10 cellular contexts compared by ENCODE assay signal in genomic region chr9:22147818-22148573, GRCh38.
DNase-seq lines count a peak whose midpoint lies in the region; ATAC-seq and TF ChIP-seq lines count a peak whose summit lies in the region.
"Had no signal": no experiment of that assay in that cellular context is flagged by ENCODE, and none has a peak within 500 bp of the region (broad histone marks: within the 10 kb centered on the region; RNA-seq: fewer than 3 reads in every experiment).

No MANE protein-coding gene starts in this region.

- H3K9me2 ChIP-seq in SK-N-SH: no peaks in the 10 kb centered on the region

- no peaks in the 10 kb centered on the region for H4K20me1 ChIP-seq in SK-N-SH (ENCODE audit: insufficient read depth)

- H3F3A ChIP-seq in SK-N-SH (replicated peaks; ENCODE audit: insufficient read depth): peaks cover 6% of the 10 kb centered on the region

- no peak for ATAC-seq in gastrocnemius medialis
- no peak for ATAC-seq in GM21526 (IDR thresholded peaks at IDR 0.05; ENCODE audit: low FRiP score, unreplicated experiment)

- no peak overlapping the region for H3K9ac ChIP-seq in SK-N-SH
- H3K9ac ChIP-seq in skeletal muscle satellite cell (ENCODE audit: low read depth, low read length): peak overlapping the region; percentile 42

- no peak; the same call in 1 of the 2 replicates for TF ChIP-seq CTCF in HEK293 (tag by site-specific recombination; IDR thresholded peaks at IDR 0.05)
- TF ChIP-seq CTCF in SK-N-SH (IDR thresholded peaks at IDR 0.05): no peak
- TF ChIP-seq CTCF in gastrocnemius medialis (IDR thresholded peaks at IDR 0.05 in 4 of 5, conservative IDR thresholded peaks at IDR 0.05 in 1 of 5): no peak

- H3K36me3 ChIP-seq in HEK293 (ENCODE audit: control insufficient read depth in 2 of 2, insufficient read depth in 1 of 2, low read length in 2 of 2) (no peaks in the 10 kb centered on the region), SK-N-SH (replicated peaks in 1 of 2; ENCODE audit: control insufficient read depth in 1 of 2, insufficient read depth in 2 of 2, low read length in 1 of 2) (no peaks in the 10 kb centered on the region), skeletal muscle satellite cell (ENCODE audit: insufficient read depth, low read length) (no peaks in the 10 kb centered on the region), gastrocnemius medialis (no peaks in the 10 kb centered on the region)
- H3K36me3 ChIP-seq: left ventricle myocardium inferior had no signal

- CTCF ChIA-PET in HEK293 (lab: Yijun Ruan, JAX): interaction anchor here (0.6 to 3.8 kb wide), 8 partner anchors 11 to 334 kb away, joined by 3 to 24 read pairs (median 4); no protein-coding TSS in a partner anchor
- CTCF ChIA-PET in SK-N-SH (lab: Yijun Ruan, JAX): interaction anchor here (0.8 to 0.9 kb wide), 2 partner anchors 30 to 85 kb away, joined by 3 read pairs; no protein-coding TSS in a partner anchor

- peak overlapping the region; percentile 18 for H2AFZ ChIP-seq in SK-N-SH (ENCODE audit: low read depth)

- no peak overlapping the region for H3K27ac ChIP-seq in HEK293 (ENCODE audit: extremely low read depth, low read depth, low read length)
- H3K27ac ChIP-seq in SK-N-SH (ENCODE audit: low read depth in 2 of 2, low read length in 1 of 2): peak overlapping the region in 1 of 2 experiments; percentile 58; a peak in 2 of 4 replicates
- H3K27ac ChIP-seq in epithelial cell of prostate: peak overlapping the region; percentile 72
- H3K27ac ChIP-seq in gastrocnemius medialis: no peak overlapping the region
- H3K27ac ChIP-seq: left ventricle myocardium inferior, VCaP had no signal

- H3K4me3 ChIP-seq in HEK293 (ENCODE audit: low read depth, low read length) (no peak overlapping the region), SK-N-SH (ENCODE audit: low read depth in 2 of 2, low read length in 1 of 2) (no peak overlapping the region), skeletal muscle satellite cell (ENCODE audit: low read length) (no peak overlapping the region), gastrocnemius medialis (no peak overlapping the region)
- H3K4me3 ChIP-seq: left ventricle myocardium inferior had no signal

- H3K79me2 ChIP-seq in SK-N-SH (ENCODE audit: insufficient read depth): no peaks in the 10 kb centered on the region

- H3K4me2 ChIP-seq in SK-N-SH (peak overlapping the region; percentile 18; the same call in 1 of the 2 replicates), skeletal muscle satellite cell (ENCODE audit: low read length) (peak overlapping the region; percentile 25)

- 9% methylated on average over 8 of the region's 8 CpGs for whole genome bisulfite sequencing in SK-N-SH (ENCODE audit: low lambda C conversion rate)

- in situ Hi-C loops in gastrocnemius medialis (cut with MboI; ENCODE audit: low sequenced_read_pairs in 4 of 4): no loop called here

- POLR2A ChIA-PET in HEK293 (lab: Yijun Ruan, JAX) (interaction anchor here (1.3 kb wide), 1 partner anchor 14 kb away, joined by 3 read pairs; no protein-coding TSS in a partner anchor), SK-N-SH (lab: Yijun Ruan, JAX) (no interaction called here)

- intact Hi-C loops in gastrocnemius medialis (cut with DNase I; ENCODE audit: low total_unique reads): no loop called here

- DNase-seq in SK-N-SH (no peak), epithelial cell of prostate (ENCODE audit: low read depth, low spot score) (peak; percentile 69), gastrocnemius medialis (no peak), DMS 273 treated with DMSO at 0.1 percent for 48 hours (lab: John Stamatoyannopoulos, UW) (no peak)
- DNase-seq: left ventricle myocardium inferior, NCI-H524 had no signal

- TF ChIP-seq POLR2A in gastrocnemius medialis (IDR thresholded peaks at IDR 0.05): no peak

- peaks cover 2% of the 10 kb centered on the region; the same call in 1 of the 2 replicates for H3K4me1 ChIP-seq in HEK293 (ENCODE audit: control insufficient read depth, insufficient read depth, low read length)
- no peaks in the 10 kb centered on the region for H3K4me1 ChIP-seq in SK-N-SH (ENCODE audit: control insufficient read depth in 1 of 2, insufficient read depth in 2 of 2, low read depth in 1 of 2, low read length in 1 of 2)
- peaks cover 45% of the 10 kb centered on the region for H3K4me1 ChIP-seq in skeletal muscle satellite cell (ENCODE audit: control insufficient read depth, insufficient read depth, low read length)
- H3K4me1 ChIP-seq in gastrocnemius medialis: no peaks in the 10 kb centered on the region

- H3K9me3 ChIP-seq in HEK293 (ENCODE audit: control insufficient read depth, insufficient read depth, low read depth, low read length): no peaks in the 10 kb centered on the region
- H3K9me3 ChIP-seq in SK-N-SH: no peaks in the 10 kb centered on the region
- H3K9me3 ChIP-seq in skeletal muscle satellite cell (replicated peaks; ENCODE audit: low read length): no peaks in the 10 kb centered on the region
- no peaks in the 10 kb centered on the region for H3K9me3 ChIP-seq in gastrocnemius medialis
- H3K9me3 ChIP-seq: left ventricle myocardium inferior had no signal

- no peaks in the 10 kb centered on the region for H3K27me3 ChIP-seq in SK-N-SH (ENCODE audit: insufficient read depth)
- no peaks in the 10 kb centered on the region for H3K27me3 ChIP-seq in skeletal muscle satellite cell (ENCODE audit: control insufficient read depth, insufficient read depth, low read length)
- H3K27me3 ChIP-seq in gastrocnemius medialis: no peaks in the 10 kb centered on the region

- no peak for TF ChIP-seq RAD21 in SK-N-SH (IDR thresholded peaks at IDR 0.05; ENCODE audit: low read length)

- TF ChIP-seq EP300 in SK-N-SH (IDR thresholded peaks at IDR 0.05; ENCODE audit: borderline replicate concordance in 1 of 2, low read depth in 1 of 2, low read length in 1 of 2): peak in 1 of 2 experiments; percentile 77; a peak in 1 of 4 replicates

TF ChIP-seq in HEK293, 187 proteins besides CTCF, POLR2A, EP300 and RAD21:
- TF ChIP-seq HOXC10 (CRISPR knock-in tag; IDR thresholded peaks at IDR 0.05) (no peak), ZNF629 (tag by site-specific recombination; IDR thresholded peaks at IDR 0.05) (0 out of 2 replicates have a peak, but pooled peaks have one; percentile 30), ZNF140 (tag by site-specific recombination; IDR thresholded peaks at IDR 0.05) (no peak), GLI4 (tag by site-specific recombination; IDR thresholded peaks at IDR 0.05) (no peak), ZNF138 (tag by site-specific recombination; IDR thresholded peaks at IDR 0.05; ENCODE audit: borderline replicate concordance) (no peak), SP7 (tag by site-specific recombination; IDR thresholded peaks at IDR 0.05) (peak; percentile 56; the same call in 1 of the 2 replicates), RBAK (tag by site-specific recombination; IDR thresholded peaks at IDR 0.05) (no peak), ZBTB48 (tag by site-specific recombination; IDR thresholded peaks at IDR 0.05) (no peak), ZNF621 (tag by site-specific recombination; IDR thresholded peaks at IDR 0.05) (no peak), ZFHX2 (tag by site-specific recombination; conservative IDR thresholded peaks at IDR 0.05) (peak; percentile 71)

TF ChIP-seq in SK-N-SH, 30 proteins besides CTCF, POLR2A, EP300 and RAD21 (continues in another document):
- no peak for TF ChIP-seq ELF1 (IDR thresholded peaks at IDR 0.05)
- no peak for TF ChIP-seq SIN3A (IDR thresholded peaks at IDR 0.05; ENCODE audit: borderline replicate concordance, low read depth, low read length)
- peak; percentile 66 for TF ChIP-seq RXRA (IDR thresholded peaks at IDR 0.05; ENCODE audit: borderline replicate concordance, low read depth)
- TF ChIP-seq TEAD4 (IDR thresholded peaks at IDR 0.05; ENCODE audit: borderline replicate concordance, insufficient read depth): peak; percentile 40; the same call in 1 of the 2 replicates
- no peak for TF ChIP-seq CHD2 (IDR thresholded peaks at IDR 0.05; ENCODE audit: low read length, partially characterized antibody)
- TF ChIP-seq NFIC (IDR thresholded peaks at IDR 0.05; ENCODE audit: borderline replicate concordance): peak; percentile 79
- TF ChIP-seq, protein P1, sequence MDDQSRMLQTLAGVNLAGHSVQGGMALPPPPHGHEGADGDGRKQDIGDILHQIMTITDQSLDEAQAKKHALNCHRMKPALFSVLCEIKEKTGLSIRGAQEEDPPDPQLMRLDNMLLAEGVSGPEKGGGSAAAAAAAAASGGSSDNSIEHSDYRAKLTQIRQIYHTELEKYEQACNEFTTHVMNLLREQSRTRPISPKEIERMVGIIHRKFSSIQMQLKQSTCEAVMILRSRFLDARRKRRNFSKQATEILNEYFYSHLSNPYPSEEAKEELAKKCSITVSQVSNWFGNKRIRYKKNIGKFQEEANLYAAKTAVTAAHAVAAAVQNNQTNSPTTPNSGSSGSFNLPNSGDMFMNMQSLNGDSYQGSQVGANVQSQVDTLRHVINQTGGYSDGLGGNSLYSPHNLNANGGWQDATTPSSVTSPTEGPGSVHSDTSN (IDR thresholded peaks at IDR 0.05): peak; percentile 78
- no peak for TF ChIP-seq TAF1 (IDR thresholded peaks at IDR 0.05; ENCODE audit: borderline replicate concordance, low read depth, low read length)
- peak; percentile 87 for TF ChIP-seq TCF12 (IDR thresholded peaks at IDR 0.05)
- no peak for TF ChIP-seq RFX5 (IDR thresholded peaks at IDR 0.05; ENCODE audit: low read length)
- no peak for TF ChIP-seq MXI1 (IDR thresholded peaks at IDR 0.05; ENCODE audit: low read depth, low read length)
- TF ChIP-seq FOSL2 (IDR thresholded peaks at IDR 0.05; ENCODE audit: borderline replicate concordance, low read depth): peak; percentile 82
- no peak for TF ChIP-seq NRF1 (IDR thresholded peaks at IDR 0.05; ENCODE audit: low read depth, low read length)
- no peak for TF ChIP-seq FOXM1 (IDR thresholded peaks at IDR 0.05; ENCODE audit: low read depth)
- TF ChIP-seq JUND (IDR thresholded peaks at IDR 0.05): peak; percentile 83
- TF ChIP-seq EZH2phosphoT487 (IDR thresholded peaks at IDR 0.05; ENCODE audit: borderline replicate concordance, low read depth): no peak
- TF ChIP-seq RCOR1 (IDR thresholded peaks at IDR 0.05; ENCODE audit: low read length): no peak
- peak; percentile 79; the same call in 1 of the 2 replicates for TF ChIP-seq MEF2A (IDR thresholded peaks at IDR 0.05; ENCODE audit: borderline replicate concordance, low read depth)
- TF ChIP-seq USF2 (IDR thresholded peaks at IDR 0.05; ENCODE audit: borderline replicate concordance, low read depth, low read length): no peak
- no peak for TF ChIP-seq FOXJ3 (CRISPR knock-in tag; IDR thresholded peaks at IDR 0.05)
- TF ChIP-seq GATA2 (CRISPR knock-in tag; IDR thresholded peaks at IDR 0.05): no peak
